In genomic region chr13:97433727-97434416, GRCh38 we compare ENCODE assay signal across 8 cellular contexts. TPM values are rescaled to one million over a fixed set of nuclear protein-coding genes. Genes with fewer than 3 reads are reported as not detected.
DNase-seq lines count a peak whose midpoint lies in the region; ATAC-seq and TF ChIP-seq lines count a peak whose summit lies in the region.

TSS of gene RAP2A (plus strand) at chr13:97434169. CDS start at chr13:97434471, 302 bp downstream.

- H3K79me1 ChIP-seq in mesendoderm (ENCODE audit: low read length): peaks cover 4% of the 10 kb centered on the region

- peak within 1 kb of the TSS; percentile 96 for H3K9ac ChIP-seq in mesendoderm (ENCODE audit: low read length)

- H4K8ac ChIP-seq in mesendoderm (ENCODE audit: low read depth, low read length): no peak within 1 kb of the TSS

- peak within 1 kb of the TSS; percentile 75 for H2BK120ac ChIP-seq in mesendoderm (ENCODE audit: low read depth, low read length)

- peak; percentile 57 for ATAC-seq in CD8-positive, alpha-beta T cell
- peak; percentile 39 for ATAC-seq in GM21360 (IDR thresholded peaks at IDR 0.05; ENCODE audit: unreplicated experiment)
- peak; percentile 62 for ATAC-seq in effector memory CD8-positive, alpha-beta T cell (replicated peaks)

- DNase-seq in CD8-positive, alpha-beta T cell: peak; percentile 77 to 93 (median 89)
- DNase-seq in HT1080 (ENCODE audit: low read depth): peak; percentile 81
- peak; percentile 75 for DNase-seq in NOMO-1 treated with dmso at 0.1 percent for 144 hours (lab: John Stamatoyannopoulos, UW; ENCODE audit: unreplicated experiment)
- peak; percentile 57 to 78 (median 74) for DNase-seq in activated CD8-positive, alpha-beta memory T cell treated with anti-CD3 and anti-CD28 coated beads for 48 hours (ENCODE audit: low read depth in 2 of 3, low spot score in 2 of 3)
- peak; percentile 82 to 86 (median 83) for DNase-seq in effector memory CD8-positive, alpha-beta T cell
- DNase-seq in mesendoderm: peak; percentile 95
- peak; percentile 80 for DNase-seq in stimulated activated CD8-positive, alpha-beta memory T cell treated with anti-CD3 and anti-CD28 coated beads, Interleukin-12 subunit alpha, Interleukin-12 subunit beta, amount 100 ng/mL, for 4 hours (ENCODE audit: low read depth)

- H3K4me2 ChIP-seq in mesendoderm (ENCODE audit: low read length): peak within 1 kb of the TSS; percentile 93

- peak within 1 kb of the TSS; percentile 72 for H2BK5ac ChIP-seq in mesendoderm (ENCODE audit: low read length)

- peak within 1 kb of the TSS; percentile 100 for H3K27ac ChIP-seq in CD8-positive, alpha-beta T cell (ENCODE audit: low read depth, low read length)
- H3K27ac ChIP-seq in mesendoderm (ENCODE audit: low read depth, low read length): peak within 1 kb of the TSS; percentile 95

- no peaks in the 10 kb centered on the region for H3K27me3 Mint-ChIP-seq in CD8-positive, alpha-beta T cell (ENCODE audit: low read depth)
- H3K27me3 Mint-ChIP-seq in effector memory CD8-positive, alpha-beta T cell: no peaks in the 10 kb centered on the region

- H2BK15ac ChIP-seq in mesendoderm (replicated peaks; ENCODE audit: low read depth): no peak within 1 kb of the TSS

- H3K9me3 ChIP-seq in CD8-positive, alpha-beta T cell (ENCODE audit: low read length): no peaks in the 10 kb centered on the region

- peak within 1 kb of the TSS; percentile 94 for H3K4me3 Mint-ChIP-seq in CD8-positive, alpha-beta T cell
- peak within 1 kb of the TSS; percentile 81 to 99 for H3K4me3 Mint-ChIP-seq in effector memory CD8-positive, alpha-beta T cell

- H3K36me3 ChIP-seq in CD8-positive, alpha-beta T cell (ENCODE audit: insufficient read depth, low read length): no peaks in the 10 kb centered on the region
- no peaks in the 10 kb centered on the region for H3K36me3 ChIP-seq in mesendoderm (ENCODE audit: control insufficient read depth, insufficient read depth, low read length)

- CTCF ChIA-PET in CD8-positive, alpha-beta T cell (lab: Charles Lee): interaction anchor here (1.1 kb wide), 1 partner anchor 323 kb away, joined by 4 read pairs; no protein-coding TSS in a partner anchor

- TF ChIP-seq CTCF in CD8-positive, alpha-beta T cell (IDR thresholded peaks at IDR 0.05): no peak

- H3K4ac ChIP-seq in mesendoderm (ENCODE audit: low read depth, low read length): peak within 1 kb of the TSS; percentile 97

- POLR2A ChIA-PET in CD8-positive, alpha-beta T cell (lab: Charles Lee): interaction anchor here (0.7 to 1.9 kb wide), 10 partner anchors 14 to 1757 kb away, joined by 3 to 15 read pairs (median 6); partner anchors contain the start of genes DNAJC3 and MBNL2

- peak within 1 kb of the TSS; percentile 96 for H3K56ac ChIP-seq in mesendoderm (ENCODE audit: low read length)

- H3K4me3 ChIP-seq in CD8-positive, alpha-beta T cell (ENCODE audit: low read depth, low read length): peak within 1 kb of the TSS; percentile 100
- peak within 1 kb of the TSS; percentile 89 for H3K4me3 ChIP-seq in mesendoderm (ENCODE audit: low read length)

- H3K4me1 ChIP-seq in CD8-positive, alpha-beta T cell (ENCODE audit: insufficient read depth, low read length): peaks cover 12% of the 10 kb centered on the region
- H3K4me1 ChIP-seq in mesendoderm (ENCODE audit: control insufficient read depth, low read depth, low read length): peaks cover 3% of the 10 kb centered on the region

- H3K9me3 Mint-ChIP-seq in CD8-positive, alpha-beta T cell: no peaks in the 10 kb centered on the region
- H3K9me3 Mint-ChIP-seq in effector memory CD8-positive, alpha-beta T cell: no peaks in the 10 kb centered on the region

- peaks cover 30% of the 10 kb centered on the region for H3K4me1 Mint-ChIP-seq in CD8-positive, alpha-beta T cell (ENCODE audit: low read depth)
- H3K4me1 Mint-ChIP-seq in effector memory CD8-positive, alpha-beta T cell (ENCODE audit: low read depth in 2 of 2): peaks cover 7 to 37% of the 10 kb centered on the region in 2 donors

- peak within 1 kb of the TSS; percentile 100 for H3K27ac Mint-ChIP-seq in CD8-positive, alpha-beta T cell
- H3K27ac Mint-ChIP-seq in effector memory CD8-positive, alpha-beta T cell: peak within 1 kb of the TSS; percentile 95 to 100

- H3K79me2 ChIP-seq in mesendoderm (ENCODE audit: control insufficient read depth, insufficient read depth, low read length): peaks cover 32% of the 10 kb centered on the region

- intact Hi-C loops in CD8-positive, alpha-beta T cell (cut with DNase I, micrococcal nuclease): loop anchor here (1.0 to 10.0 kb wide), 7 partner anchors 212 to 1757 kb away; partner anchors contain the start of genes DNAJC3 (in 2 of the 2), MBNL2 (in 1 of the 2) and STK24 (in 1 of the 2)

- H4K5ac ChIP-seq in mesendoderm (ENCODE audit: low read length): no peak within 1 kb of the TSS

- no CpG with 5 or more reads among the region's 97 CpGs for WGBS in mesendoderm (ENCODE audit: extremely low coverage, insufficient coverage, low lambda C conversion rate)

- peak within 1 kb of the TSS; percentile 99 for H3K18ac ChIP-seq in mesendoderm (ENCODE audit: low read length)

- peak within 1 kb of the TSS; percentile 51 for H3K23ac ChIP-seq in mesendoderm (ENCODE audit: low read length)

- H3K36me3 Mint-ChIP-seq in CD8-positive, alpha-beta T cell: peaks cover 14% of the 10 kb centered on the region
- peaks cover 15% of the 10 kb centered on the region for H3K36me3 Mint-ChIP-seq in effector memory CD8-positive, alpha-beta T cell (ENCODE audit: insufficient read depth)

- H2AK5ac ChIP-seq in mesendoderm (ENCODE audit: low read length): no peak within 1 kb of the TSS

- no peaks in the 10 kb centered on the region for H3K27me3 ChIP-seq in CD8-positive, alpha-beta T cell (ENCODE audit: insufficient read depth, low read length)
- H3K27me3 ChIP-seq in mesendoderm (ENCODE audit: insufficient read depth, low read length, poor library complexity): no peaks in the 10 kb centered on the region

RNA-seq across cellular contexts. Expression of gene RAP2A, which starts in this region (rescaled TPM):
- 10 to 100 TPM in 1 of 2 experiments, 1 to 10 TPM in 1; 9.8 to 12.0 TPM for total RNA-seq in CD8-positive, alpha-beta T cell
- total RNA-seq in HT1080 (2014; rRNA removed; shearing (Covaris generic)): 22.6 and 27.8 TPM in 2 replicates
- 10.4 and 13.3 TPM in 2 replicates for polyA plus RNA-seq in HT1080 (2015; cell fraction: cytosol; rRNA removed)
- polyA plus RNA-seq in HT1080 (2015; cell fraction: nucleus; rRNA removed): 5.4 and 5.5 TPM in 2 replicates
- polyA plus RNA-seq in mesendoderm (2013, experiment 1 of 2): 33.8 TPM
- polyA plus RNA-seq in mesendoderm (2013, experiment 2 of 2): 34.7 TPM

Comparison
In these comparisons a context has a peak if more than half of its experiments do, and no peak if none do; other contexts are left out.
1. Peak in every context shown above with its lines: DNase-seq, ATAC-seq, H3K4me3 ChIP-seq and H3K27ac ChIP-seq.